8 cellular contexts compared by ENCODE assay signal in the genomic region with DNA sequence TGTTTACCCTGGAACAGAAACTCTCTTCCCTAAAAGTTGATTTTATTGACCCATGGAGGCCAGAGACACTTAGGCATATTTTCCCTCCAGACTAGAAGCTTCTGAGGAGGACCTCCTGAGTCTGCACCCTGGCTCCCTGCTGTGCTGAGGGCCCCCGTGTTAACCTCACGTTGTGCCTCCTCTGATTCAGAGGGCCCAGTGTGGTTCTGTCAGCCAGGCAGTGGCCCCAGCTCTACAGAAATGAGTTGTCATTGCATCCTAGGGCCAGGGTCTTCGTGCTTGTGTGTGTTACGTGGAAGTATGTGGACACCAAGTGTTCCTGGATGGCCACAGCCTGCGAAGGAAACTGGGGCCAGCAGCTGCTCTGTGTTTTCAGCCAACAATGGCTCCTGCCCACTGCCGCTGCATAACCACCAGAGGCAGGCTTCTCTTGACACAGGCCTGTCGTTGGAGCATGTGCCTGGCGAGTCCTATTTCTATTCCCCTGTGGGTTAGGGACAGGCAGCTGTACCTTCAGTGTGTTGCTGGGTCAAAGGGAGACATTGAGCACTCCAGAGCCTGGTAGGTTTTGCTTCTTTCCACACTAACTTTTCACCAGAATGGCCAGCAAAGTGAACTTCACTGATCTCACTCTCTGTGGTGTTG. TPM values are rescaled to one million over a fixed set of nuclear protein-coding genes. Genes with fewer than 3 reads are reported as not detected.
A peak's percentile ranks its signal among the peaks of the same experiment; 100 is the strongest.
DNase-seq lines count a peak whose midpoint lies in the region; ATAC-seq lines count a peak whose summit lies in the region.

No MANE protein-coding gene starts in this region.

- H3K9me3 ChIP-seq in Karpas-422 (ENCODE audit: low read length) (no peaks in the 10 kb centered on the region), SJCRH30 (replicated peaks) (no peaks in the 10 kb centered on the region)

- no peak overlapping the region for H2AFZ ChIP-seq in Karpas-422 (ENCODE audit: low read length)

- no peaks in the 10 kb centered on the region for H3K9me3 Mint-ChIP-seq in activated naive CD8-positive, alpha-beta T cell treated with anti-CD3 and anti-CD28 coated beads, Interleukin-2, amount 50 U/mL, for 24 hours
- no peaks in the 10 kb centered on the region for H3K9me3 Mint-ChIP-seq in immature natural killer cell

- H3K27me3 Mint-ChIP-seq in activated naive CD8-positive, alpha-beta T cell treated with anti-CD3 and anti-CD28 coated beads, Interleukin-2, amount 50 U/mL, for 24 hours: no peaks in the 10 kb centered on the region
- H3K27me3 Mint-ChIP-seq in immature natural killer cell (ENCODE audit: low read depth in 3 of 3): peaks cover 0 to 20% (median 5%) of the 10 kb centered on the region in 3 donors

- peaks cover 43% of the 10 kb centered on the region for H3K36me3 ChIP-seq in Karpas-422 (ENCODE audit: insufficient read depth, low read length)
- peaks cover 47% of the 10 kb centered on the region for H3K36me3 ChIP-seq in SJCRH30

- peak overlapping the region; percentile 99 for H3K27ac Mint-ChIP-seq in activated naive CD8-positive, alpha-beta T cell treated with anti-CD3 and anti-CD28 coated beads, Interleukin-2, amount 50 U/mL, for 24 hours
- peak overlapping the region; percentile 95 to 99 (median 97) for H3K27ac Mint-ChIP-seq in immature natural killer cell

- peaks cover 75% of the 10 kb centered on the region for H3K79me2 ChIP-seq in Karpas-422 (ENCODE audit: low read length)

- H3K4me3 ChIP-seq in Karpas-422 (ENCODE audit: low read length) (no peak overlapping the region), SJCRH30 (no peak overlapping the region)

- no peaks in the 10 kb centered on the region for H3K27me3 ChIP-seq in Karpas-422 (ENCODE audit: low read length)
- no peaks in the 10 kb centered on the region for H3K27me3 ChIP-seq in SJCRH30

- H3K9ac ChIP-seq in Karpas-422 (ENCODE audit: low read length): peak overlapping the region; percentile 26

- H4K20me1 ChIP-seq in Karpas-422 (ENCODE audit: insufficient read depth, low read depth, low read length): peaks cover 9% of the 10 kb centered on the region; the same call in 1 of the 2 replicates

- peak; percentile 72 for DNase-seq in Karpas-422
- peak; percentile 70 for DNase-seq in activated naive CD8-positive, alpha-beta T cell treated with anti-CD3 and anti-CD28 coated beads, Interleukin-2, amount 50 U/mL, for 24 hours
- peak in 1 of 3 donors; percentile 45 for DNase-seq in immature natural killer cell
- peak; percentile 48 for DNase-seq in stimulated activated CD4-positive, alpha-beta T cell treated with anti-CD3 and anti-CD28 coated beads, Interleukin-2, amount 100 ng/mL, for 48 hours
- no peak for DNase-seq in GM19240 (ENCODE audit: insufficient read length, low spot score)
- DNase-seq in SJCRH30: no peak
- no peak for DNase-seq in H4 (ENCODE audit: low spot score)

- H3K9me2 ChIP-seq in Karpas-422 (replicated peaks; ENCODE audit: insufficient read depth, low read length): no peaks in the 10 kb centered on the region

- peak overlapping the region; percentile 2 for H3K4me2 ChIP-seq in Karpas-422 (ENCODE audit: low read depth, low read length, poor library complexity, severe bottlenecking)

- H3K4me1 ChIP-seq in Karpas-422 (ENCODE audit: low read length) (peaks cover 41% of the 10 kb centered on the region), SJCRH30 (no peaks in the 10 kb centered on the region)

- H3K36me3 Mint-ChIP-seq in activated naive CD8-positive, alpha-beta T cell treated with anti-CD3 and anti-CD28 coated beads, Interleukin-2, amount 50 U/mL, for 24 hours (ENCODE audit: low read depth): peaks cover 55% of the 10 kb centered on the region
- H3K36me3 Mint-ChIP-seq in immature natural killer cell: peaks cover 9 to 25% (median 17%) of the 10 kb centered on the region in 3 donors

- H3K4me1 Mint-ChIP-seq in activated naive CD8-positive, alpha-beta T cell treated with anti-CD3 and anti-CD28 coated beads, Interleukin-2, amount 50 U/mL, for 24 hours: peaks cover 94% of the 10 kb centered on the region
- H3K4me1 Mint-ChIP-seq in immature natural killer cell: peaks cover 85 to 86% of the 10 kb centered on the region in 2 donors

- peak overlapping the region; percentile 77 for H3K4me3 Mint-ChIP-seq in activated naive CD8-positive, alpha-beta T cell treated with anti-CD3 and anti-CD28 coated beads, Interleukin-2, amount 50 U/mL, for 24 hours
- peak overlapping the region; percentile 48 to 87 (median 74) for H3K4me3 Mint-ChIP-seq in immature natural killer cell

- H3K27ac ChIP-seq in Karpas-422 (ENCODE audit: low read length): peak overlapping the region; percentile 53
- H3K27ac ChIP-seq in SJCRH30: no peak overlapping the region

- ATAC-seq in activated naive CD8-positive, alpha-beta T cell treated with anti-CD3 and anti-CD28 coated beads, Interleukin-2, amount 50 U/mL, for 24 hours: peak; percentile 85
- ATAC-seq in HG02840 (IDR thresholded peaks at IDR 0.05; ENCODE audit: low FRiP score, unreplicated experiment): no peak

RNA-seq across cellular contexts. Expression of a gene that starts 44.5 kb away (rescaled TPM):
- total RNA-seq in Karpas-422 (2014; rRNA removed; shearing (Covaris generic); ENCODE audit: low replicate concordance): 36.9 and 70.3 TPM in 2 replicates
- 10 to 100 TPM; 12.1 to 91.3 (median 23.0) TPM for polyA plus RNA-seq in immature natural killer cell
- 14.7 and 15.2 TPM in 2 replicates for total RNA-seq in SJCRH30 (2014; rRNA removed; shearing (Covaris generic))
- total RNA-seq in H4 (2014; rRNA removed; shearing (Covaris generic)): 5.7 and 9.1 TPM in 2 replicates

RNA-seq across cellular contexts. Expression of a gene that starts 56.3 kb away (rescaled TPM):
- 9.7 and 23.7 TPM in 2 replicates for total RNA-seq in Karpas-422 (2014; rRNA removed; shearing (Covaris generic); ENCODE audit: low replicate concordance)
- 10 to 100 TPM; 12.8 to 26.3 (median 26.1) TPM for polyA plus RNA-seq in immature natural killer cell
- total RNA-seq in SJCRH30 (2014; rRNA removed; shearing (Covaris generic)): 12.2 and 12.7 TPM in 2 replicates
- 8.6 and 13.7 TPM in 2 replicates for total RNA-seq in H4 (2014; rRNA removed; shearing (Covaris generic))

Comparison
In these comparisons a context has a peak if more than half of its experiments do, and no peak if none do; other contexts are left out.
1. DNase-seq: peak in Karpas-422 (single experiment), activated naive CD8-positive, alpha-beta T cell treated with anti-CD3 and anti-CD28 coated beads, Interleukin-2, amount 50 U/mL, for 24 hours (single experiment) and stimulated activated CD4-positive, alpha-beta T cell treated with anti-CD3 and anti-CD28 coated beads, Interleukin-2, amount 100 ng/mL, for 48 hours (2 of 2); none in GM19240 (single experiment), SJCRH30 (0 of 2) and H4 (single experiment).